ENCODE assay signal across 8 cellular contexts in genomic region chr11:59141673-59142460, GRCh38. TPM values are rescaled to one million over a fixed set of nuclear protein-coding genes. Genes with fewer than 3 reads are reported as not detected.
DNase-seq lines count a peak whose midpoint lies in the region; ATAC-seq, FAIRE-seq and TF ChIP-seq lines count a peak whose summit lies in the region.

No MANE protein-coding gene starts in this region.

- H3K36me3 ChIP-seq in adipocyte (ENCODE audit: control insufficient read depth, insufficient read depth, low read length, severe bottlenecking) (no peaks in the 10 kb centered on the region), kidney (ENCODE audit: control insufficient read depth in 1 of 2, insufficient read depth in 2 of 2, low read length in 2 of 2) (peaks cover 0 to 5% of the 10 kb centered on the region in 2 donors)

- no peaks in the 10 kb centered on the region for H3K27me3 ChIP-seq in adipocyte (replicated peaks; ENCODE audit: control insufficient read depth, insufficient read depth, low read length)

- peaks cover 34% of the 10 kb centered on the region for H3K4me1 ChIP-seq in adipocyte (ENCODE audit: control insufficient read depth, insufficient read depth, low read length)
- peaks cover 14 to 17% of the 10 kb centered on the region in 2 donors for H3K4me1 ChIP-seq in kidney (ENCODE audit: control insufficient read depth in 1 of 2, insufficient read depth in 1 of 2, low read depth in 1 of 2, low read length in 2 of 2)

- intact Hi-C loops in kidney (cut with DNase I): no loop called here

- peak; percentile 74 for DNase-seq in ELR (ENCODE audit: low read depth)
- peak; percentile 57 for DNase-seq in adipocyte (ENCODE audit: low read depth)
- no peak for DNase-seq in kidney
- peak; percentile 59 for DNase-seq in superior temporal gyrus (ENCODE audit: extremely low spot score)
- DNase-seq in hippocampal formation (lab: John Stamatoyannopoulos, UW): no peak
- no peak for DNase-seq in NCI-H2107 (lab: John Stamatoyannopoulos, UW)
- DNase-seq in NCI-H1436 (lab: John Stamatoyannopoulos, UW): no peak

- FAIRE-seq in kidney (lab: Jason Lieb, UNC): no peak

- ATAC-seq in HG03342 (IDR thresholded peaks at IDR 0.05; ENCODE audit: unreplicated experiment): peak; percentile 4

- H3K9me3 ChIP-seq in adipocyte (ENCODE audit: control insufficient read depth, low read length): no peaks in the 10 kb centered on the region
- H3K9me3 ChIP-seq in kidney (ENCODE audit: control insufficient read depth in 1 of 2, low read length in 2 of 2): no peaks in the 10 kb centered on the region

- TF ChIP-seq CTCF in kidney (IDR thresholded peaks at IDR 0.05; ENCODE audit: borderline replicate concordance, extremely low read depth, insufficient read depth): no peak

- H3K9ac ChIP-seq in adipocyte (ENCODE audit: low read length) (peak overlapping the region; percentile 86), kidney (ENCODE audit: low read length in 2 of 2) (peak overlapping the region; percentile 4 to 86)

- peak overlapping the region; percentile 96 to 99 for H3K27ac ChIP-seq in kidney (ENCODE audit: low read depth in 2 of 2, low read length in 2 of 2)

- H3K4me3 ChIP-seq in adipocyte (ENCODE audit: low read length) (peak overlapping the region; percentile 90), kidney (ENCODE audit: low read length in 2 of 2) (peak overlapping the region; percentile 94 to 97)

RNA-seq across cellular contexts. Expression of gene FAM111A, which starts 0.8 kb away (rescaled TPM):
- total RNA-seq in kidney: 42.2 TPM
- polyA plus RNA-seq in kidney (ENCODE audit: insufficient read depth, low read depth, low replicate concordance): 14.2 TPM

RNA-seq across cellular contexts. Expression of gene DTX4, which starts 30.1 kb away (rescaled TPM):
- total RNA-seq in kidney: 21.8 TPM
- 7.2 TPM for polyA plus RNA-seq in kidney (ENCODE audit: insufficient read depth, low read depth, low replicate concordance)

RNA-seq across cellular contexts. Expression of gene FAM111B, which starts 34.8 kb away (rescaled TPM):
- 2.2 TPM for total RNA-seq in kidney
- 0.17 TPM for polyA plus RNA-seq in kidney (ENCODE audit: insufficient read depth, low read depth, low replicate concordance)

RNA-seq across cellular contexts. Expression of gene GLYATL1B, which starts 55.8 kb away (rescaled TPM):
- not detected for total RNA-seq in kidney
- not detected for polyA plus RNA-seq in kidney (ENCODE audit: insufficient read depth, low read depth, low replicate concordance)

Comparison
In these comparisons a context has a peak if more than half of its experiments do, and no peak if none do; other contexts are left out.
1. DNase-seq: peak in ELR (single experiment), adipocyte (single experiment) and superior temporal gyrus (single experiment); none in kidney (single experiment), hippocampal formation (0 of 2), NCI-H2107 (single experiment) and NCI-H1436 (single experiment).